ENCODE assay signal across 8 cellular contexts in the genomic region with DNA sequence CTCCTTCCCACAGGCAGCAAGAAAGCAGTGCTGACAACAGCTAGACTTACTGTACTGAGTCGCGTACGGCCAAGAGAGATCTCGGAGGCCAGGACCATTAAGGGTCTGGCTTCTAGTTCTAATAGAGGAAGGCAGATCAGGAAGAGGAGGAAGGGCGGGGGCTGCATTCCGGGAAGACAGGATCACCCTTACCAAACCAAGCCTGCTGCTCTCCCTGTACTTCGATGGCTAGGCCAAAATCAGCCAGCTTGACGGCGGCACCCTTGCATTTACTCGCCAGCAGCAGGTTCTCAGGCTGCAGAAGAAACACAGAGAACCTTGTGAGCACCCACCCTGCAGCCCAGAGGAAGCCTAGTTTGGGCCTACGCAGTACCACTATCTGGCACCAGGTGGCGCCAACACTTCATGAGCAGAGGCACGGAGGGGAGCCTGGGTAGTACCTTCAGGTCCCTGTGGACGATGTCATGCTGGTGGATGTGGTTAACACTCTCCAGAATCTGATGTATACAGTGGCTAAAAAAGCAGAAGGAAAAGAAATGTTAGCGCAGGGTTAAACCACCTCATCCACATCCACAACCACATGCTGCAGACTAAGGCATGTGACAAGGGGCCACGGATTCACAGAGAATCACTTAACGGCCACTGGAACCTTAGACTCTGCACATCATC. TPM values are rescaled to one million over a fixed set of nuclear protein-coding genes. Genes with fewer than 3 reads are reported as not detected.
DNase-seq lines count a peak whose midpoint lies in the region; ATAC-seq and TF ChIP-seq lines count a peak whose summit lies in the region.

No MANE protein-coding gene starts in this region.

- peaks cover 13% of the 10 kb centered on the region for H3K4me1 Mint-ChIP-seq in neural progenitor cell
- peaks cover 31% of the 10 kb centered on the region for H3K4me1 Mint-ChIP-seq in stimulated activated naive CD8-positive, alpha-beta T cell treated with anti-CD3 and anti-CD28 coated beads, Interleukin-15, amount 100 ng/mL, for 72 hours

- H3K9ac ChIP-seq in neural progenitor cell: no peak overlapping the region

- DNase-seq in DMS153 treated with DMSO at 0.1 percent for 48 hours (lab: John Stamatoyannopoulos, UW; ENCODE audit: unreplicated experiment) (peak; percentile 29), HUDEP-2 (lab: John Stamatoyannopoulos, UW; ENCODE audit: unreplicated experiment in 76 of 76) (peak in 69 of 76 experiments; percentile 4 to 87 (median 65)), RKO (ENCODE audit: low spot score) (peak; percentile 68), fibroblast of the aortic adventitia (ENCODE audit: low read depth) (peak; percentile 84), neural progenitor cell (ENCODE audit: low spot score) (peak; percentile 87)
- DNase-seq in activated T-helper 1 cell treated with anti-CD3 and anti-CD28 coated beads, Interleukin-2, amount 50 U/mL, for 16 hours (ENCODE audit: low read depth in 1 of 2, low spot score in 1 of 2): peak; percentile 82 to 95
- DNase-seq in stimulated activated naive CD8-positive, alpha-beta T cell treated with anti-CD3 and anti-CD28 coated beads, Interleukin-15, amount 100 ng/mL, for 72 hours: peak; percentile 90 to 92

- H3K36me3 Mint-ChIP-seq in neural progenitor cell: peaks cover 23% of the 10 kb centered on the region

- TF ChIP-seq CTCF in fibroblast of the aortic adventitia (IDR thresholded peaks at IDR 0.05; ENCODE audit: insufficient read depth, low read length) (peak; percentile 100), neural progenitor cell (IDR thresholded peaks at IDR 0.05) (peak; percentile 99)

- H2AFZ ChIP-seq in neural progenitor cell (replicated peaks): no peak overlapping the region

- no peaks in the 10 kb centered on the region for H3K36me3 ChIP-seq in neural progenitor cell

- H3K27me3 Mint-ChIP-seq in neural progenitor cell (ENCODE audit: insufficient read depth, low read depth): peaks cover 4% of the 10 kb centered on the region
- H3K27me3 Mint-ChIP-seq in stimulated activated naive CD8-positive, alpha-beta T cell treated with anti-CD3 and anti-CD28 coated beads, Interleukin-15, amount 100 ng/mL, for 72 hours: no peaks in the 10 kb centered on the region

- no peak overlapping the region for H3K4me2 ChIP-seq in neural progenitor cell

- peaks cover 5% of the 10 kb centered on the region for H4K20me1 ChIP-seq in neural progenitor cell (ENCODE audit: low read depth)

- H3K4me1 ChIP-seq in neural progenitor cell: no peaks in the 10 kb centered on the region

- H3K9me3 ChIP-seq in neural progenitor cell (ENCODE audit: low read depth): no peaks in the 10 kb centered on the region

- H3K27ac ChIP-seq in neural progenitor cell: no peak overlapping the region

- no peak overlapping the region for H3K27ac Mint-ChIP-seq in neural progenitor cell
- no peak overlapping the region for H3K27ac Mint-ChIP-seq in stimulated activated naive CD8-positive, alpha-beta T cell treated with anti-CD3 and anti-CD28 coated beads, Interleukin-15, amount 100 ng/mL, for 72 hours

- ATAC-seq in GM21423 (IDR thresholded peaks at IDR 0.05; ENCODE audit: unreplicated experiment): peak; percentile 94
- ATAC-seq in stimulated activated naive CD8-positive, alpha-beta T cell treated with anti-CD3 and anti-CD28 coated beads, Interleukin-15, amount 100 ng/mL, for 72 hours: peak; percentile 100

- H3K4me3 Mint-ChIP-seq in neural progenitor cell: no peak overlapping the region
- H3K4me3 Mint-ChIP-seq in stimulated activated naive CD8-positive, alpha-beta T cell treated with anti-CD3 and anti-CD28 coated beads, Interleukin-15, amount 100 ng/mL, for 72 hours: peak overlapping the region in 1 of 2 donors; percentile 60

- no peaks in the 10 kb centered on the region for H3K27me3 ChIP-seq in neural progenitor cell

- H3K9me3 Mint-ChIP-seq in neural progenitor cell: no peaks in the 10 kb centered on the region
- no peaks in the 10 kb centered on the region for H3K9me3 Mint-ChIP-seq in stimulated activated naive CD8-positive, alpha-beta T cell treated with anti-CD3 and anti-CD28 coated beads, Interleukin-15, amount 100 ng/mL, for 72 hours

- H3F3A ChIP-seq in neural progenitor cell (ENCODE audit: low read depth): no peaks in the 10 kb centered on the region

- H3K4me3 ChIP-seq in fibroblast of the aortic adventitia (ENCODE audit: low read depth, low read length) (no peak overlapping the region), neural progenitor cell (no peak overlapping the region)

- no peaks in the 10 kb centered on the region for H3K79me2 ChIP-seq in neural progenitor cell (ENCODE audit: low read depth)

RNA-seq across cellular contexts. Expression of gene CAMK2G, which starts 25.4 kb away (rescaled TPM):
- total RNA-seq in fibroblast of the aortic adventitia (ENCODE audit: low replicate concordance): 25.8 and 31.2 TPM in 2 replicates
- total RNA-seq in neural progenitor cell (ENCODE audit: low replicate concordance): 35.0 and 36.6 TPM in 2 replicates

RNA-seq across cellular contexts. Expression of gene NDST2, which starts 37.6 kb away (rescaled TPM):
- total RNA-seq in fibroblast of the aortic adventitia (ENCODE audit: low replicate concordance) (14.7 and 19.5 TPM in 2 replicates), neural progenitor cell (ENCODE audit: low replicate concordance) (12.4 and 32.1 TPM in 2 replicates)

Comparison
In these comparisons a context has a peak if more than half of its experiments do, and no peak if none do; other contexts are left out.
1. DNase-seq: peak in every context shown above with its lines; median percentile 91 in stimulated activated naive CD8-positive, alpha-beta T cell treated with anti-CD3 and anti-CD28 coated beads, Interleukin-15, amount 100 ng/mL, for 72 hours; 88 in activated T-helper 1 cell treated with anti-CD3 and anti-CD28 coated beads, Interleukin-2, amount 50 U/mL, for 16 hours; 87 in neural progenitor cell; 84 in fibroblast of the aortic adventitia; 68 in RKO; 65 in HUDEP-2; 29 in DMS153 treated with DMSO at 0.1 percent for 48 hours.